9 cellular contexts compared by ENCODE assay signal in genomic region chr19:39335168-39335567, GRCh38. TPM values are rescaled to one million over a fixed set of nuclear protein-coding genes. Genes with fewer than 3 reads are reported as not detected.
A peak's percentile ranks its signal among the peaks of the same experiment; 100 is the strongest.
DNase-seq lines count a peak whose midpoint lies in the region; ATAC-seq and TF ChIP-seq lines count a peak whose summit lies in the region.
"Had no signal": no experiment of that assay in that cellular context is flagged by ENCODE, and none has a peak within 500 bp of the region (broad histone marks: within the 10 kb centered on the region; RNA-seq: fewer than 3 reads in every experiment).

No MANE protein-coding gene starts in this region.

- H3K79me2 ChIP-seq in DND-41 (ENCODE audit: insufficient read depth, low read length) (peaks cover 55% of the 10 kb centered on the region), neural progenitor cell (ENCODE audit: low read depth) (no peaks in the 10 kb centered on the region)

- peaks cover 11% of the 10 kb centered on the region for H3K27me3 Mint-ChIP-seq in neural progenitor cell (ENCODE audit: insufficient read depth, low read depth)
- peaks cover 35% of the 10 kb centered on the region for H3K27me3 Mint-ChIP-seq in nephron progenitor cell (ENCODE audit: low read depth, poor library complexity)

- H3K4me1 Mint-ChIP-seq in neural progenitor cell (peaks cover 9% of the 10 kb centered on the region), nephron progenitor cell (peaks cover 11% of the 10 kb centered on the region)

- H3K4me3 ChIP-seq in DND-41 (ENCODE audit: low read depth in 1 of 2, low read length in 2 of 2) (peak overlapping the region; percentile 66 to 69), adrenal gland (peak overlapping the region in 1 of 4 donors; percentile 26), neural progenitor cell (no peak overlapping the region)

- H3K27ac ChIP-seq in DND-41 (ENCODE audit: low read length): peak overlapping the region; percentile 99
- H3K27ac ChIP-seq in adrenal gland: peak overlapping the region; percentile 53 to 87 (median 62)
- H3K27ac ChIP-seq in neural progenitor cell: no peak overlapping the region

- intact Hi-C loops in adrenal gland (cut with DNase I): no loop called here
- intact Hi-C loops in head of caudate nucleus (cut with DNase I): no loop called here

- no peaks in the 10 kb centered on the region for H3K27me3 ChIP-seq in DND-41 (ENCODE audit: insufficient read depth, low read length, poor library complexity)
- no peaks in the 10 kb centered on the region for H3K27me3 ChIP-seq in adrenal gland
- no peaks in the 10 kb centered on the region for H3K27me3 ChIP-seq in neural progenitor cell

- H3K36me3 ChIP-seq in DND-41 (ENCODE audit: insufficient read depth, low read length): peaks cover 37% of the 10 kb centered on the region
- no peaks in the 10 kb centered on the region for H3K36me3 ChIP-seq in adrenal gland (replicated peaks in 1 of 2)
- no peaks in the 10 kb centered on the region for H3K36me3 ChIP-seq in neural progenitor cell

- peak overlapping the region; percentile 52 for H3K4me3 Mint-ChIP-seq in neural progenitor cell
- no peak overlapping the region for H3K4me3 Mint-ChIP-seq in nephron progenitor cell

- H3K4me2 ChIP-seq in DND-41 (ENCODE audit: insufficient read depth, low read length): peak overlapping the region; percentile 64
- no peak overlapping the region for H3K4me2 ChIP-seq in neural progenitor cell

- WGBS in adrenal gland, 4 donors: 57 to 65% (median 62%) methylated on average over 6 of the region's 6 CpGs

- no peaks in the 10 kb centered on the region for H3F3A ChIP-seq in neural progenitor cell (ENCODE audit: low read depth)

- TF ChIP-seq CTCF in DND-41 (IDR thresholded peaks at IDR 0.05; ENCODE audit: borderline replicate concordance, extremely low read depth, low read length, poor library complexity, severe bottlenecking): no peak
- no peak for TF ChIP-seq CTCF in adrenal gland (IDR thresholded peaks at IDR 0.05)
- TF ChIP-seq CTCF in neural progenitor cell (IDR thresholded peaks at IDR 0.05): no peak
- TF ChIP-seq CTCF in nephron progenitor cell (IDR thresholded peaks at IDR 0.05): no peak
- no peak for TF ChIP-seq CTCF in omental fat pad (IDR thresholded peaks at IDR 0.05)

- H3K9ac ChIP-seq in DND-41 (ENCODE audit: low read depth, low read length) (peak overlapping the region; percentile 95), neural progenitor cell (no peak overlapping the region)

- H4K20me1 ChIP-seq in DND-41 (ENCODE audit: insufficient read depth, low read length) (peaks cover 11% of the 10 kb centered on the region), neural progenitor cell (ENCODE audit: low read depth) (no peaks in the 10 kb centered on the region)

- H3K27ac Mint-ChIP-seq in neural progenitor cell (peak overlapping the region; percentile 6), nephron progenitor cell (no peak overlapping the region)

- DNase-seq in DND-41: peak; percentile 68
- no peak for DNase-seq in adrenal gland
- DNase-seq in neural progenitor cell (ENCODE audit: low spot score): no peak
- DNase-seq in nephron progenitor cell: no peak
- DNase-seq in omental fat pad (ENCODE audit: low spot score): no peak
- no peak for DNase-seq in head of caudate nucleus

- H2AFZ ChIP-seq in DND-41 (ENCODE audit: low read depth, low read length): peak overlapping the region; percentile 49; the same call in 1 of the 2 replicates
- no peak overlapping the region for H2AFZ ChIP-seq in neural progenitor cell (replicated peaks)

- H3K9me3 ChIP-seq in DND-41 (ENCODE audit: insufficient read depth, low read length, severe bottlenecking) (no peaks in the 10 kb centered on the region), adrenal gland (replicated peaks in 1 of 3) (no peaks in the 10 kb centered on the region), neural progenitor cell (ENCODE audit: low read depth) (no peaks in the 10 kb centered on the region)

- H3K36me3 Mint-ChIP-seq in neural progenitor cell (no peaks in the 10 kb centered on the region), nephron progenitor cell (ENCODE audit: low read depth) (no peaks in the 10 kb centered on the region)

- no peaks in the 10 kb centered on the region for H3K9me3 Mint-ChIP-seq in neural progenitor cell
- H3K9me3 Mint-ChIP-seq in nephron progenitor cell: no peaks in the 10 kb centered on the region

- TF ChIP-seq POLR2A in adrenal gland (IDR thresholded peaks at IDR 0.05): no peak

- peaks cover 41% of the 10 kb centered on the region for H3K4me1 ChIP-seq in DND-41 (ENCODE audit: insufficient read depth, low read length)
- peaks cover 0 to 4% of the 10 kb centered on the region in 2 donors for H3K4me1 ChIP-seq in adrenal gland (replicated peaks in 1 of 2)
- no peaks in the 10 kb centered on the region for H3K4me1 ChIP-seq in neural progenitor cell

- ATAC-seq in DND-41 (ENCODE audit: insufficient read depth, low read depth): peak; percentile 52
- peak; percentile 10 for ATAC-seq in HG03442 (IDR thresholded peaks at IDR 0.05; ENCODE audit: unreplicated experiment)
- no peak for ATAC-seq in omental fat pad (ENCODE audit: low FRiP score)
- ATAC-seq in GM19351 (IDR thresholded peaks at IDR 0.05; ENCODE audit: unreplicated experiment): no peak

RNA-seq across cellular contexts. Expression of gene GMFG, which starts 0.7 kb away (rescaled TPM):
- total RNA-seq in adrenal gland (10 to 100 TPM; 13.4 to 45.8 (median 37.1) TPM), neural progenitor cell (ENCODE audit: low replicate concordance) (0.43 TPM in 1 of 2 replicates, not detected in the other), omental fat pad (100 to 1,000 TPM in 1 of 4 donors, 10 to 100 TPM in 3; 31.8 to 126 (median 55.5) TPM)
- polyA plus RNA-seq in adrenal gland: 10 to 100 TPM; 22.6 to 92.5 (median 76.2) TPM

RNA-seq across cellular contexts. Expression of gene SAMD4B, which starts 7.1 kb away (rescaled TPM):
- total RNA-seq in adrenal gland: 100 to 1,000 TPM in 3 of 8 donors, 10 to 100 TPM in 5; 64.7 to 111 (median 98.6) TPM
- polyA plus RNA-seq in adrenal gland: 100 to 1,000 TPM in 2 of 3 donors, 10 to 100 TPM in 1; 50.0 to 280 (median 211) TPM
- 32.8 and 105 TPM in 2 replicates for total RNA-seq in neural progenitor cell (ENCODE audit: low replicate concordance)
- 10 to 100 TPM; 55.9 to 87.7 (median 73.2) TPM for total RNA-seq in omental fat pad

RNA-seq across cellular contexts. Expression of gene LRFN1, which starts 14.5 kb away (rescaled TPM):
- total RNA-seq in adrenal gland (1 to 10 TPM in 1 of 8 donors, under 1 TPM in 7; 0.34 to 1.4 (median 0.65) TPM), neural progenitor cell (ENCODE audit: low replicate concordance) (0.17 and 4.3 TPM in 2 replicates), omental fat pad (1 to 10 TPM in 2 of 4 donors, under 1 TPM in 2; 0.63 to 1.4 (median 1.0) TPM)
- polyA plus RNA-seq in adrenal gland: 1 to 10 TPM in 1 of 3 donors, under 1 TPM in 2; 0.15 to 1.8 (median 0.74) TPM

RNA-seq across cellular contexts. Expression of gene IFNL1, which starts 39.0 kb away (rescaled TPM):
- total RNA-seq in adrenal gland: not detected
- polyA plus RNA-seq in adrenal gland: not detected
- total RNA-seq in neural progenitor cell (ENCODE audit: low replicate concordance): not detected in 2 replicates
- not detected for total RNA-seq in omental fat pad
- total RNA-seq: RPMI7951 had no signal

RNA-seq across cellular contexts. Expression of gene PAF1, which starts 55.7 kb away (rescaled TPM):
- 10 to 100 TPM; 46.8 to 60.2 (median 51.9) TPM for total RNA-seq in adrenal gland
- polyA plus RNA-seq in adrenal gland: 10 to 100 TPM; 50.9 to 86.9 (median 51.6) TPM
- total RNA-seq in neural progenitor cell (ENCODE audit: low replicate concordance): 15.6 and 29.1 TPM in 2 replicates
- 10 to 100 TPM; 29.2 to 60.3 (median 53.3) TPM for total RNA-seq in omental fat pad

Comparison
In these comparisons a context has a peak if more than half of its experiments do, and no peak if none do; other contexts are left out.
1. ATAC-seq: peak in DND-41 (single experiment) and HG03442 (single experiment); none in omental fat pad (single experiment) and GM19351 (single experiment).
2. RNA of gene GMFG, which starts 0.7 kb away (total RNA-seq): 31.8 to 126 TPM in omental fat pad and 13.4 to 45.8 TPM in adrenal gland; 0.43 TPM in neural progenitor cell; every median in the first group is over 10 times any median in the second.